9 cellular contexts compared by ENCODE assay signal in the genomic region with DNA sequence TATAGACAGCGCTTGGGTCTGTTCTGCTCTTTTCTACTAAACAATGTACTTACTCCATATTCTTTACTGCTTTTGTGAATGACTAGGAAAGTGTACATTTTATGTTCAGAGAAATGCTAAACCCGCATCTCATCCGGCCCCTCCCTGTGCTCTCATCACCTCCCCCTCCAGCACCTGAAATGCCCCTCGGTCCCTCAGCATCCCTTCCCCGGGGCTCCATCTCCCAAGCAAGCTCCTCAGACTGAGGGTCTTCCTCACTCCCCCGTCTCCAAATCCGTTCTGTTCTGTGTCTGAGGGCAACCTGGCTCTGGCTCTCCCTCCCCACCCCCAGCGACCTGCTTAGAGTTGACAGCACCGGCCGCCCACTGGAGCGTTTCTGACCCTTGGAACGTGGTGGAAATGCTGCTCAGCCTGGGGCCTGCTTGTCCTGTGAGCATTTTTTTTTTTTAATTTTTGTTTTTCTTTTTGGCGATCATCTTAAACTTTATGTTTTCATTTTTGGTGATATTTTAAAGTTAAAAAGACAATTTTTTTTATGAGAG. TPM values are rescaled to one million over a fixed set of nuclear protein-coding genes. Genes with fewer than 3 reads are reported as not detected.
A peak's percentile ranks its signal among the peaks of the same experiment; 100 is the strongest.
DNase-seq lines count a peak whose midpoint lies in the region; ATAC-seq and TF ChIP-seq lines count a peak whose summit lies in the region.
"Had no signal": no experiment of that assay in that cellular context is flagged by ENCODE, and none has a peak within 500 bp of the region (broad histone marks: within the 10 kb centered on the region; RNA-seq: fewer than 3 reads in every experiment).

No MANE protein-coding gene starts in this region.

- TF ChIP-seq CTCF in LNCaP clone FGC (IDR thresholded peaks at IDR 0.05; ENCODE audit: control insufficient read depth, extremely low read depth, insufficient read depth), result no peak
- TF ChIP-seq CTCF in nephron (IDR thresholded peaks at IDR 0.05; ENCODE audit: unreplicated experiment in 3 of 3), result no peak

- H3K9me3 ChIP-seq in BLaER1 (no peaks in the 10 kb centered on the region), ectodermal cell (ENCODE audit: control insufficient read depth, low read length) (no peaks in the 10 kb centered on the region)

- H3K9me3 Mint-ChIP-seq in nephron, result no peaks in the 10 kb centered on the region

- peak overlapping the region; percentile 93 to 94 (median 93) for H3K4me3 Mint-ChIP-seq in nephron

- H3K27me3 ChIP-seq in BLaER1 (no peaks in the 10 kb centered on the region), ectodermal cell (ENCODE audit: control insufficient read depth, insufficient read depth, low read length, poor library complexity, severe bottlenecking) (peaks cover 4% of the 10 kb centered on the region)

- H3K27ac Mint-ChIP-seq in nephron, result peak overlapping the region; percentile 40 to 87 (median 86)

- DNase-seq in LNCaP clone FGC (ENCODE audit: low read depth) (no peak), iPS-NIHi7 (ENCODE audit: extremely low spot score) (no peak)
- DNase-seq: NCI-H226 had no signal

- H3K4me1 Mint-ChIP-seq in nephron, result peaks cover 20% of the 10 kb centered on the region

- H3K4me3 ChIP-seq in BLaER1 (peak overlapping the region; percentile 96), LNCaP clone FGC (ENCODE audit: low read depth, low read length) (peak overlapping the region; percentile 78), ectodermal cell (ENCODE audit: insufficient read depth, low read depth, low read length) (peak overlapping the region; percentile 67)

- ATAC-seq in HG03039 (IDR thresholded peaks at IDR 0.05; ENCODE audit: unreplicated experiment) (no peak), HG02938 (IDR thresholded peaks at IDR 0.05; ENCODE audit: unreplicated experiment) (no peak), HG02610 (IDR thresholded peaks at IDR 0.05; ENCODE audit: unreplicated experiment) (no peak)

- H4K20me1 ChIP-seq in BLaER1, result peaks cover 78% of the 10 kb centered on the region

- H3K4me1 ChIP-seq in BLaER1, result peaks cover 85% of the 10 kb centered on the region
- H3K4me1 ChIP-seq in ectodermal cell (ENCODE audit: control insufficient read depth, insufficient read depth, low read length), result peaks cover 16% of the 10 kb centered on the region

- H3K36me3 Mint-ChIP-seq in nephron (ENCODE audit: low read depth), result peaks cover 27% of the 10 kb centered on the region

- H3K36me3 ChIP-seq in BLaER1, result peaks cover 62% of the 10 kb centered on the region
- H3K36me3 ChIP-seq in ectodermal cell (ENCODE audit: control insufficient read depth, insufficient read depth, low read length), result peaks cover 5% of the 10 kb centered on the region

- 82 to 83% methylated on average over 13 of the region's 13 CpGs for WGBS in ectodermal cell, 2 experiments

- H3K4me2 ChIP-seq in BLaER1, result peak overlapping the region; percentile 89

- H3K27ac ChIP-seq in BLaER1 (peak overlapping the region; percentile 93), ectodermal cell (ENCODE audit: insufficient read depth, low read depth, low read length, poor library complexity, severe bottlenecking) (no peak overlapping the region)

- peak overlapping the region; percentile 95 for H3K9ac ChIP-seq in BLaER1

- H3K27me3 Mint-ChIP-seq in nephron (ENCODE audit: low read depth), result peaks cover 7% of the 10 kb centered on the region

RNA-seq across cellular contexts. Expression of a gene that starts 1.4 kb away (rescaled TPM):
- polyA plus RNA-seq in ectodermal cell (2013, experiment 1 of 4), result 21.4 TPM
- polyA plus RNA-seq in ectodermal cell (2013, experiment 2 of 4), result 17.0 TPM
- 15.9 TPM for polyA plus RNA-seq in ectodermal cell (2013, experiment 3 of 4)
- polyA plus RNA-seq in ectodermal cell (2013, experiment 4 of 4), result 17.0 TPM

RNA-seq across cellular contexts. Expression of a gene that starts 16.5 kb away (rescaled TPM):
- polyA plus RNA-seq in ectodermal cell (2013, experiment 1 of 4), result 40.4 TPM
- polyA plus RNA-seq in ectodermal cell (2013, experiment 2 of 4), result 33.6 TPM
- 33.2 TPM for polyA plus RNA-seq in ectodermal cell (2013, experiment 3 of 4)
- 34.9 TPM for polyA plus RNA-seq in ectodermal cell (2013, experiment 4 of 4)

RNA-seq across cellular contexts. Expression of a gene that starts 31.7 kb away (rescaled TPM):
- polyA plus RNA-seq in ectodermal cell (2013, experiment 1 of 4), result 1.9 TPM
- 1.8 TPM for polyA plus RNA-seq in ectodermal cell (2013, experiment 2 of 4)
- polyA plus RNA-seq in ectodermal cell (2013, experiment 3 of 4), result 2.1 TPM
- 1.9 TPM for polyA plus RNA-seq in ectodermal cell (2013, experiment 4 of 4)

RNA-seq across cellular contexts. Expression of a gene that starts 42.6 kb away (rescaled TPM):
- polyA plus RNA-seq in ectodermal cell (2013, experiment 1 of 4), result 39.1 TPM
- 44.9 TPM for polyA plus RNA-seq in ectodermal cell (2013, experiment 2 of 4)
- polyA plus RNA-seq in ectodermal cell (2013, experiment 3 of 4), result 35.3 TPM
- polyA plus RNA-seq in ectodermal cell (2013, experiment 4 of 4), result 37.4 TPM

RNA-seq across cellular contexts. Expression of a gene that starts 48.9 kb away (rescaled TPM):
- 28.3 TPM for polyA plus RNA-seq in ectodermal cell (2013, experiment 1 of 4)
- polyA plus RNA-seq in ectodermal cell (2013, experiment 2 of 4), result 30.2 TPM
- 24.7 TPM for polyA plus RNA-seq in ectodermal cell (2013, experiment 3 of 4)
- polyA plus RNA-seq in ectodermal cell (2013, experiment 4 of 4), result 27.3 TPM
